In genomic region chr22:38176170-38176741, GRCh38 we compare ENCODE assay signal across 8 cellular contexts. TPM values are rescaled to one million over a fixed set of nuclear protein-coding genes. Genes with fewer than 3 reads are reported as not detected.
DNase-seq lines count a peak whose midpoint lies in the region; ATAC-seq lines count a peak whose summit lies in the region.

No MANE protein-coding gene starts in this region.

- peak; percentile 26 for DNase-seq in stimulated activated CD4-positive, alpha-beta T cell treated with anti-CD3 and anti-CD28 coated beads, Interleukin-4, amount 100 ng/mL, for 24 hours
- DNase-seq in stimulated activated CD4-positive, alpha-beta T cell treated with anti-CD3 and anti-CD28 coated beads, Interleukin-4, amount 100 ng/mL, for 1 hour = no peak
- peak; percentile 42 for DNase-seq in activated CD8-positive, alpha-beta T cell treated with anti-CD3 and anti-CD28 coated beads, Interleukin-2, amount 10 ng/mL, durations not matched to agents 7 days and 5 days
- DNase-seq in fibroblast of gingiva (ENCODE audit: low read depth) (peak; percentile 92), pulmonary artery endothelial cell (ENCODE audit: low read depth, low spot score) (peak; percentile 100), NCI-H1105 (lab: John Stamatoyannopoulos, UW) (no peak), NCI-H524 (lab: John Stamatoyannopoulos, UW) (no peak)

- POLR2A ChIA-PET in activated CD8-positive, alpha-beta T cell treated with anti-CD3 and anti-CD28 coated beads, Interleukin-2, amount 10 ng/mL, durations not matched to agents 7 days and 5 days (lab: Charles Lee) = interaction anchor here (0.6 to 0.8 kb wide), 3 partner anchors 23 to 55 kb away, joined by 3 read pairs; partner anchors contain the start of gene MAFF

- CTCF ChIA-PET in activated CD8-positive, alpha-beta T cell treated with anti-CD3 and anti-CD28 coated beads, Interleukin-2, amount 10 ng/mL, durations not matched to agents 7 days and 5 days (lab: Charles Lee) = interaction anchor here (1.4 to 1.9 kb wide), 2 partner anchors 25 to 61 kb away, joined by 4 to 9 read pairs; no protein-coding TSS in a partner anchor

- H3K4me3 Mint-ChIP-seq in activated CD8-positive, alpha-beta T cell treated with anti-CD3 and anti-CD28 coated beads, Interleukin-2, amount 10 ng/mL, durations not matched to agents 7 days and 5 days = no peak overlapping the region

- peak overlapping the region; percentile 57 for H3K27ac Mint-ChIP-seq in activated CD8-positive, alpha-beta T cell treated with anti-CD3 and anti-CD28 coated beads, Interleukin-2, amount 10 ng/mL, durations not matched to agents 7 days and 5 days

- ATAC-seq in activated CD8-positive, alpha-beta T cell treated with anti-CD3 and anti-CD28 coated beads, Interleukin-2, amount 10 ng/mL, durations not matched to agents 7 days and 5 days = peak; percentile 38
- no peak for ATAC-seq in GM21737 (IDR thresholded peaks at IDR 0.05; ENCODE audit: unreplicated experiment)

- H3K4me1 Mint-ChIP-seq in activated CD8-positive, alpha-beta T cell treated with anti-CD3 and anti-CD28 coated beads, Interleukin-2, amount 10 ng/mL, durations not matched to agents 7 days and 5 days (ENCODE audit: low read depth) = peaks cover 80% of the 10 kb centered on the region

- no peaks in the 10 kb centered on the region for H3K36me3 Mint-ChIP-seq in activated CD8-positive, alpha-beta T cell treated with anti-CD3 and anti-CD28 coated beads, Interleukin-2, amount 10 ng/mL, durations not matched to agents 7 days and 5 days (ENCODE audit: low read depth)

- H3K27me3 Mint-ChIP-seq in activated CD8-positive, alpha-beta T cell treated with anti-CD3 and anti-CD28 coated beads, Interleukin-2, amount 10 ng/mL, durations not matched to agents 7 days and 5 days (ENCODE audit: low read depth) = no peaks in the 10 kb centered on the region

- no peaks in the 10 kb centered on the region for H3K9me3 Mint-ChIP-seq in activated CD8-positive, alpha-beta T cell treated with anti-CD3 and anti-CD28 coated beads, Interleukin-2, amount 10 ng/mL, durations not matched to agents 7 days and 5 days (ENCODE audit: insufficient read depth)

RNA-seq across cellular contexts. Expression of gene PLA2G6, which starts 5.4 kb away (rescaled TPM):
- 10 to 100 TPM; 39.8 to 43.1 TPM for total RNA-seq in activated CD8-positive, alpha-beta T cell treated with anti-CD3 and anti-CD28 coated beads, Interleukin-2, amount 10 ng/mL, durations not matched to agents 7 days and 5 days
- total RNA-seq in pulmonary artery endothelial cell = 2.0 and 3.9 TPM in 2 replicates

RNA-seq across cellular contexts. Expression of gene MAFF, which starts 25.5 kb away (rescaled TPM):
- 1 to 10 TPM; 6.8 to 9.1 TPM for total RNA-seq in activated CD8-positive, alpha-beta T cell treated with anti-CD3 and anti-CD28 coated beads, Interleukin-2, amount 10 ng/mL, durations not matched to agents 7 days and 5 days
- 66.0 and 72.1 TPM in 2 replicates for total RNA-seq in pulmonary artery endothelial cell

Comparison
In these comparisons a context has a peak if more than half of its experiments do, and no peak if none do; other contexts are left out.
1. DNase-seq: peak in stimulated activated CD4-positive, alpha-beta T cell treated with anti-CD3 and anti-CD28 coated beads, Interleukin-4, amount 100 ng/mL, for 24 hours (single experiment), activated CD8-positive, alpha-beta T cell treated with anti-CD3 and anti-CD28 coated beads, Interleukin-2, amount 10 ng/mL, durations not matched to agents 7 days and 5 days (single experiment), fibroblast of gingiva (single experiment) and pulmonary artery endothelial cell (single experiment); none in stimulated activated CD4-positive, alpha-beta T cell treated with anti-CD3 and anti-CD28 coated beads, Interleukin-4, amount 100 ng/mL, for 1 hour (single experiment), NCI-H1105 (single experiment) and NCI-H524 (0 of 2).